8 cellular contexts compared by ENCODE assay signal in the genomic region with DNA sequence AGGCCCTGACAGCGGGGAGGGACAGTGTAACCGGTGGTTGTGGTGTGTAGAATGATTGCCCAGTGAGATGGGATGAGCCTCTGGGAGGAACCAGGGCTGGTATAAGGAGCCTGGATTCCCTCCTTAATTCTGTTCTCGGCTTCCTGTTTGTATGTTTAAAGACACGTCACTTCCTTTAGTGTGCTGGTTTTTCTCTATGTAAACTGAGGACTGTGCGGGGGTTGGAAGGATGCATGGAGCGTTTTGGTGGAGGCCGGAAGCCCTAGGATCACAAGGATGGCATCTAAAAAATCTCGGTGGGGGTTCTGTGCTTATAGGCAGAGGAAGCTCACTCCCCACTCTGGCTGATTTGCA. TPM values are rescaled to one million over a fixed set of nuclear protein-coding genes. Genes with fewer than 3 reads are reported as not detected.
DNase-seq lines count a peak whose midpoint lies in the region; ATAC-seq and TF ChIP-seq lines count a peak whose summit lies in the region.

No MANE protein-coding gene starts in this region.

- no peaks in the 10 kb centered on the region for H3K27me3 ChIP-seq in KMS-11 (ENCODE audit: insufficient read depth, low read depth)
- no peaks in the 10 kb centered on the region for H3K27me3 ChIP-seq in adrenal gland
- H3K27me3 ChIP-seq in subcutaneous abdominal adipose tissue (ENCODE audit: control insufficient read depth in 5 of 5, insufficient read depth in 4 of 5, low read length in 5 of 5), result no peaks in the 10 kb centered on the region

- DNase-seq in adrenal gland (peak in 1 of 7 donors; percentile 55), SKM-1 treated with dmso at 0.1 percent for 144 hours (lab: John Stamatoyannopoulos, UW; ENCODE audit: unreplicated experiment) (no peak)
- no peak for DNase-seq in stimulated activated CD4-positive, alpha-beta T cell treated with anti-CD3 and anti-CD28 coated beads, Interleukin-1b, Interleukin-23, amount 100 ng/mL, for 48 hours

- H3K4me1 ChIP-seq in KMS-11 (ENCODE audit: low read depth, poor library complexity, severe bottlenecking) (peaks cover 41% of the 10 kb centered on the region), adrenal gland (replicated peaks in 1 of 2) (peaks cover 36 to 50% of the 10 kb centered on the region in 2 donors), subcutaneous abdominal adipose tissue (ENCODE audit: control insufficient read depth in 5 of 5, insufficient read depth in 5 of 5, low read length in 5 of 5) (peaks cover 0 to 54% (median 47%) of the 10 kb centered on the region in 5 donors)

- H2AFZ ChIP-seq in KMS-11 (ENCODE audit: low read depth), result peak overlapping the region; percentile 52; the same call in 1 of the 2 replicates

- intact Hi-C loops in adrenal gland (cut with DNase I), result no loop called here

- peaks cover 59% of the 10 kb centered on the region for H3K79me2 ChIP-seq in KMS-11 (ENCODE audit: insufficient read depth, low read depth)

- ATAC-seq in GM18517 (IDR thresholded peaks at IDR 0.05; ENCODE audit: unreplicated experiment), result peak; percentile 17
- ATAC-seq in HG02759 (IDR thresholded peaks at IDR 0.05; ENCODE audit: unreplicated experiment), result no peak

- H3K9ac ChIP-seq in KMS-11 (peak overlapping the region; percentile 93), subcutaneous abdominal adipose tissue (ENCODE audit: low read length in 5 of 5) (peak overlapping the region; percentile 71 to 94 (median 80))

- WGBS in adrenal gland, 4 donors, result 0 to 6% (median 2%) methylated on average over 6 to 8 of the region's 8 CpGs

- peaks cover 16% of the 10 kb centered on the region for H4K20me1 ChIP-seq in KMS-11 (ENCODE audit: insufficient read depth)

- H3K36me3 ChIP-seq in KMS-11 (ENCODE audit: insufficient read depth) (peaks cover 1% of the 10 kb centered on the region; the same call in 1 of the 2 replicates), adrenal gland (replicated peaks in 1 of 2) (no peaks in the 10 kb centered on the region), subcutaneous abdominal adipose tissue (ENCODE audit: control insufficient read depth in 5 of 5, insufficient read depth in 5 of 5, low read length in 5 of 5) (peaks cover 0 to 6% (median 0%) of the 10 kb centered on the region in 5 donors)

- TF ChIP-seq POLR2A in adrenal gland (IDR thresholded peaks at IDR 0.05), result peak in 1 of 2 donors; percentile 40

- no peak overlapping the region for H3K4me3 ChIP-seq in KMS-11 (IDR thresholded peaks at IDR 0.05; ENCODE audit: insufficient read depth, low read depth, low read length)
- H3K4me3 ChIP-seq in adrenal gland, result peak overlapping the region; percentile 26 to 94 (median 78)
- peak overlapping the region; percentile 99 for H3K4me3 ChIP-seq in iPS-18c (ENCODE audit: insufficient read depth, low read depth, low read length)
- peak overlapping the region; percentile 70 to 90 (median 88) for H3K4me3 ChIP-seq in subcutaneous abdominal adipose tissue (ENCODE audit: low read depth in 1 of 5, low read length in 5 of 5)

- H3K27ac ChIP-seq in KMS-11 (peak overlapping the region; percentile 92), adrenal gland (peak overlapping the region; percentile 79 to 98 (median 94)), subcutaneous abdominal adipose tissue (ENCODE audit: low read depth, low read length) (peak overlapping the region; percentile 87)

- no peak for TF ChIP-seq CTCF in KMS-11 (conservative IDR thresholded peaks at IDR 0.05; ENCODE audit: low read depth, low read length)
- TF ChIP-seq CTCF in adrenal gland (IDR thresholded peaks at IDR 0.05), result no peak

- H3K9me3 ChIP-seq in adrenal gland (replicated peaks in 1 of 3) (no peaks in the 10 kb centered on the region), iPS-18c (ENCODE audit: control insufficient read depth, insufficient read depth, low read length) (no peaks in the 10 kb centered on the region), subcutaneous abdominal adipose tissue (ENCODE audit: control insufficient read depth in 5 of 5, low read length in 5 of 5) (no peaks in the 10 kb centered on the region)

- peak overlapping the region; percentile 65 for H3K4me2 ChIP-seq in KMS-11

RNA-seq across cellular contexts. Expression of a gene that starts 1.0 kb away (rescaled TPM):
- 100 to 1,000 TPM in 4 of 8 donors, 10 to 100 TPM in 4; 27.2 to 190 (median 88.3) TPM for total RNA-seq in adrenal gland
- polyA plus RNA-seq in adrenal gland, result 100 to 1,000 TPM in 1 of 3 donors, 10 to 100 TPM in 2; 40.0 to 122 (median 87.5) TPM

RNA-seq across cellular contexts. Expression of a gene that starts 6.0 kb away (rescaled TPM):
- under 1 TPM in 2 of 8 donors, not detected in 6; 0.14 to 0.37 TPM for total RNA-seq in adrenal gland
- under 1 TPM in 2 of 3 donors, not detected in 1; 0.56 to 0.74 TPM for polyA plus RNA-seq in adrenal gland

RNA-seq across cellular contexts. Expression of a gene that starts 15.0 kb away (rescaled TPM):
- total RNA-seq in adrenal gland, result 10 to 100 TPM; 21.3 to 31.8 (median 26.8) TPM
- polyA plus RNA-seq in adrenal gland, result 10 to 100 TPM; 11.2 to 34.2 (median 30.6) TPM

RNA-seq across cellular contexts. Expression of a gene that starts 38.5 kb away (rescaled TPM):
- total RNA-seq in adrenal gland, result 1 to 10 TPM; 1.7 to 8.3 (median 4.0) TPM
- polyA plus RNA-seq in adrenal gland, result 10 to 100 TPM in 1 of 3 donors, 1 to 10 TPM in 1, under 1 TPM in 1; 0.15 to 14.2 (median 8.1) TPM
